ENCODE assay signal across 22 cellular contexts in genomic region chr5:179152941-179153340, GRCh38.
"Had no signal": no experiment of that assay in that cellular context is flagged by ENCODE, and none has a peak within 500 bp of the region (broad histone marks: within the 10 kb centered on the region; RNA-seq: fewer than 3 reads in every experiment).

No MANE protein-coding gene starts in this region.

- H3K27ac Mint-ChIP-seq: activated CD4-positive, alpha-beta memory T cell treated with anti-CD3 and anti-CD28 coated beads, Interleukin-2, amount 10 ng/mL, durations not matched to agents 7 days and 5 days; activated CD4-positive, alpha-beta T cell treated with anti-CD3 and anti-CD28 coated beads, Interleukin-2, amount 10 ng/mL, durations not matched to agents 24 days and 14 days; activated naive CD8-positive, alpha-beta T cell; naive B cell; neural progenitor cell; progenitor cell of endocrine pancreas had no signal

- H3K27me3 Mint-ChIP-seq: activated CD4-positive, alpha-beta memory T cell treated with anti-CD3 and anti-CD28 coated beads, Interleukin-2, amount 10 ng/mL, durations not matched to agents 7 days and 5 days; activated CD4-positive, alpha-beta T cell treated with anti-CD3 and anti-CD28 coated beads, Interleukin-2, amount 10 ng/mL, durations not matched to agents 24 days and 14 days; activated naive CD8-positive, alpha-beta T cell had no signal

- ATAC-seq: activated CD4-positive, CD25-positive, alpha-beta regulatory T cell treated with anti-CD3 and anti-CD28 coated beads, Interleukin-2, amount 50 U/mL, for 24 hours had no signal

- DNase-seq: activated CD4-positive, alpha-beta memory T cell treated with anti-CD3 and anti-CD28 coated beads, Interleukin-2, amount 10 ng/mL, durations not matched to agents 7 days and 5 days; activated CD4-positive, alpha-beta T cell treated with anti-CD3 and anti-CD28 coated beads, Interleukin-2, amount 10 ng/mL, durations not matched to agents 24 days and 14 days; activated naive CD4-positive, alpha-beta T cell; brain microvascular endothelial cell; central memory CD4-positive, alpha-beta T cell; glutamatergic neuron; naive B cell; retina; stimulated activated CD4-positive, alpha-beta T cell treated with anti-CD3 and anti-CD28 coated beads, Interleukin-12 subunit alpha, Interleukin-12 subunit beta, amount 100 ng/mL, for 4 hours; stomach; transverse colon had no signal

- H3K9me3 ChIP-seq: adrenal gland, ascending aorta, esophagus muscularis mucosa, stomach, suprapubic skin, transverse colon had no signal

- H3K36me3 Mint-ChIP-seq: activated naive CD8-positive, alpha-beta T cell; naive B cell had no signal

- H3K4me1 Mint-ChIP-seq: activated CD4-positive, alpha-beta memory T cell treated with anti-CD3 and anti-CD28 coated beads, Interleukin-2, amount 10 ng/mL, durations not matched to agents 7 days and 5 days; activated CD4-positive, alpha-beta T cell treated with anti-CD3 and anti-CD28 coated beads, Interleukin-2, amount 10 ng/mL, durations not matched to agents 24 days and 14 days; naive B cell; neural progenitor cell had no signal

- H3K4me1 ChIP-seq: adrenal gland, ascending aorta, esophagus muscularis mucosa, neural progenitor cell, stomach, suprapubic skin, transverse colon had no signal

- H3K4me3 ChIP-seq: adrenal gland, ascending aorta, esophagus muscularis mucosa, hepatocyte, lung, neural progenitor cell, SK-N-MC, stomach, suprapubic skin, transverse colon had no signal

- H3K9me3 Mint-ChIP-seq: activated CD4-positive, alpha-beta memory T cell treated with anti-CD3 and anti-CD28 coated beads, Interleukin-2, amount 10 ng/mL, durations not matched to agents 7 days and 5 days; naive B cell; neural progenitor cell had no signal

- H3K4me3 Mint-ChIP-seq: activated CD4-positive, alpha-beta memory T cell treated with anti-CD3 and anti-CD28 coated beads, Interleukin-2, amount 10 ng/mL, durations not matched to agents 7 days and 5 days; activated CD4-positive, alpha-beta T cell treated with anti-CD3 and anti-CD28 coated beads, Interleukin-2, amount 10 ng/mL, durations not matched to agents 24 days and 14 days; activated naive CD8-positive, alpha-beta T cell; naive B cell; neural progenitor cell had no signal

- H3K27me3 ChIP-seq: adrenal gland, ascending aorta, brain microvascular endothelial cell, esophagus muscularis mucosa, hepatocyte, neural progenitor cell, transverse colon had no signal

- H3K36me3 ChIP-seq: adrenal gland, ascending aorta, neural progenitor cell, transverse colon had no signal

- H3K27ac ChIP-seq: adrenal gland, ascending aorta, brain microvascular endothelial cell, esophagus muscularis mucosa, hepatocyte, neural progenitor cell, SK-N-MC, stomach, suprapubic skin, transverse colon had no signal
